1 cellular context compared by ENCODE assay signal in the genomic region with DNA sequence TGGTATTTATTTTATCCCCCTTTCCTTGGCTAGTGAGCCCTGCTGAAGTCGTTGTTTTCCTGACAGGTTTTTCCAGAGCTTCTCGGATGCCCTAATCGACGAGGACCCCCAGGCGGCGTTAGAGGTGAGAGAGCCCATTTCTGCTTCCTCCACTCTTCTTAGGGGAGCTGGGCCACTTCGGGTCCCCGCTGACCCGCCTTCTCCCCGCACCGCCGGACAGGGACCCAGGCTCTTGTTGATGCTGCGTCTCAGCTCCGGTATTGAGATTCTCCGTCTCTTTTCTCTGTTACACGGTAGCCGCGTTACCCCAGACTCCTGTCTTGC.
TF ChIP-seq lines count a peak whose summit lies in the region.

No MANE protein-coding gene starts in this region.

TF ChIP-seq in HEK293, 187 proteins besides CTCF, POLR2A, EP300 and RAD21 (continued from another document):
- TF ChIP-seq REST (tag by site-specific recombination; IDR thresholded peaks at IDR 0.05), result no peak
- TF ChIP-seq ZNF501 (tag by site-specific recombination; IDR thresholded peaks at IDR 0.05), result 0 out of 2 replicates have a peak, but pooled peaks have one; percentile 10
- no peak for TF ChIP-seq ZNF37A (tag by site-specific recombination; IDR thresholded peaks at IDR 0.05)
- TF ChIP-seq ZNF660 (tag by site-specific recombination; IDR thresholded peaks at IDR 0.05), result peak; percentile 1; the same call in 1 of the 2 replicates
- TF ChIP-seq OSR2 (tag by site-specific recombination; IDR thresholded peaks at IDR 0.05), result no peak; the same call in 1 of the 2 replicates
- TF ChIP-seq, protein P1, sequence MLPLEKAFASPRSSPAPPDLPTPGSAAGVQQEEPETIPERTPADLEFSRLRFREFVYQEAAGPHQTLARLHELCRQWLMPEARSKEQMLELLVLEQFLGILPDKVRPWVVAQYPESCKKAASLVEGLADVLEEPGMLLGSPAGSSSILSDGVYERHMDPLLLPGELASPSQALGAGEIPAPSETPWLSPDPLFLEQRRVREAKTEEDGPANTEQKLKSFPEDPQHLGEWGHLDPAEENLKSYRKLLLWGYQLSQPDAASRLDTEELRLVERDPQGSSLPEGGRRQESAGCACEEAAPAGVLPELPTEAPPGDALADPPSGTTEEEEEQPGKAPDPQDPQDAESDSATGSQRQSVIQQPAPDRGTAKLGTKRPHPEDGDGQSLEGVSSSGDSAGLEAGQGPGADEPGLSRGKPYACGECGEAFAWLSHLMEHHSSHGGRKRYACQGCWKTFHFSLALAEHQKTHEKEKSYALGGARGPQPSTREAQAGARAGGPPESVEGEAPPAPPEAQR (tag by site-specific recombination; IDR thresholded peaks at IDR 0.05), result no peak
- no peak for TF ChIP-seq ZBTB21 (tag by site-specific recombination; IDR thresholded peaks at IDR 0.05)
- no peak for TF ChIP-seq ZNF10 (tag by site-specific recombination; IDR thresholded peaks at IDR 0.05)
- no peak for TF ChIP-seq MYNN (tag by site-specific recombination; IDR thresholded peaks at IDR 0.05; ENCODE audit: borderline replicate concordance)
- TF ChIP-seq, protein P2, sequence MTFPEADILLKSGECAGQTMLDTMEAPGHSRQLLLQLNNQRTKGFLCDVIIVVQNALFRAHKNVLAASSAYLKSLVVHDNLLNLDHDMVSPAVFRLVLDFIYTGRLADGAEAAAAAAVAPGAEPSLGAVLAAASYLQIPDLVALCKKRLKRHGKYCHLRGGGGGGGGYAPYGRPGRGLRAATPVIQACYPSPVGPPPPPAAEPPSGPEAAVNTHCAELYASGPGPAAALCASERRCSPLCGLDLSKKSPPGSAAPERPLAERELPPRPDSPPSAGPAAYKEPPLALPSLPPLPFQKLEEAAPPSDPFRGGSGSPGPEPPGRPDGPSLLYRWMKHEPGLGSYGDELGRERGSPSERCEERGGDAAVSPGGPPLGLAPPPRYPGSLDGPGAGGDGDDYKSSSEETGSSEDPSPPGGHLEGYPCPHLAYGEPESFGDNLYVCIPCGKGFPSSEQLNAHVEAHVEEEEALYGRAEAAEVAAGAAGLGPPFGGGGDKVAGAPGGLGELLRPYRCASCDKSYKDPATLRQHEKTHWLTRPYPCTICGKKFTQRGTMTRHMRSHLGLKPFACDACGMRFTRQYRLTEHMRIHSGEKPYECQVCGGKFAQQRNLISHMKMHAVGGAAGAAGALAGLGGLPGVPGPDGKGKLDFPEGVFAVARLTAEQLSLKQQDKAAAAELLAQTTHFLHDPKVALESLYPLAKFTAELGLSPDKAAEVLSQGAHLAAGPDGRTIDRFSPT (tag by site-specific recombination; IDR thresholded peaks at IDR 0.05), result 0 out of 2 replicates have a peak, but pooled peaks have one; percentile 7
- TF ChIP-seq MZF1 (tag by site-specific recombination; IDR thresholded peaks at IDR 0.05; ENCODE audit: borderline replicate concordance), result no peak
- TF ChIP-seq ZSCAN23 (tag by site-specific recombination; IDR thresholded peaks at IDR 0.05), result 0 out of 2 replicates have a peak, but pooled peaks have one; percentile 79
- TF ChIP-seq GLIS1 (tag by site-specific recombination; IDR thresholded peaks at IDR 0.05), result 0 out of 2 replicates have a peak, but pooled peaks have one; percentile 2
- TF ChIP-seq ZFP37 (tag by site-specific recombination; IDR thresholded peaks at IDR 0.05), result 0 out of 2 replicates have a peak, but pooled peaks have one; percentile 2
- no peak for TF ChIP-seq ZNF664 (tag by site-specific recombination; IDR thresholded peaks at IDR 0.05)
- no peak for TF ChIP-seq KLF1 (tag by site-specific recombination; IDR thresholded peaks at IDR 0.05)
- TF ChIP-seq, protein P3, sequence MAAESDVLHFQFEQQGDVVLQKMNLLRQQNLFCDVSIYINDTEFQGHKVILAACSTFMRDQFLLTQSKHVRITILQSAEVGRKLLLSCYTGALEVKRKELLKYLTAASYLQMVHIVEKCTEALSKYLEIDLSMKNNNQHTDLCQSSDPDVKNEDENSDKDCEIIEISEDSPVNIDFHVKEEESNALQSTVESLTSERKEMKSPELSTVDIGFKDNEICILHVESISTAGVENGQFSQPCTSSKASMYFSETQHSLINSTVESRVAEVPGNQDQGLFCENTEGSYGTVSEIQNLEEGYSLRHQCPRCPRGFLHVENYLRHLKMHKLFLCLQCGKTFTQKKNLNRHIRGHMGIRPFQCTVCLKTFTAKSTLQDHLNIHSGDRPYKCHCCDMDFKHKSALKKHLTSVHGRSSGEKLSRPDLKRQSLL (tag by site-specific recombination; IDR thresholded peaks at IDR 0.05), result no peak
- no peak for TF ChIP-seq ZNF24 (tag by site-specific recombination; IDR thresholded peaks at IDR 0.05)
- peak; percentile 99 for TF ChIP-seq ZNF561 (tag by site-specific recombination; IDR thresholded peaks at IDR 0.05; ENCODE audit: borderline replicate concordance)
- TF ChIP-seq ZNF677 (tag by site-specific recombination; IDR thresholded peaks at IDR 0.05), result no peak
- TF ChIP-seq, protein P4, sequence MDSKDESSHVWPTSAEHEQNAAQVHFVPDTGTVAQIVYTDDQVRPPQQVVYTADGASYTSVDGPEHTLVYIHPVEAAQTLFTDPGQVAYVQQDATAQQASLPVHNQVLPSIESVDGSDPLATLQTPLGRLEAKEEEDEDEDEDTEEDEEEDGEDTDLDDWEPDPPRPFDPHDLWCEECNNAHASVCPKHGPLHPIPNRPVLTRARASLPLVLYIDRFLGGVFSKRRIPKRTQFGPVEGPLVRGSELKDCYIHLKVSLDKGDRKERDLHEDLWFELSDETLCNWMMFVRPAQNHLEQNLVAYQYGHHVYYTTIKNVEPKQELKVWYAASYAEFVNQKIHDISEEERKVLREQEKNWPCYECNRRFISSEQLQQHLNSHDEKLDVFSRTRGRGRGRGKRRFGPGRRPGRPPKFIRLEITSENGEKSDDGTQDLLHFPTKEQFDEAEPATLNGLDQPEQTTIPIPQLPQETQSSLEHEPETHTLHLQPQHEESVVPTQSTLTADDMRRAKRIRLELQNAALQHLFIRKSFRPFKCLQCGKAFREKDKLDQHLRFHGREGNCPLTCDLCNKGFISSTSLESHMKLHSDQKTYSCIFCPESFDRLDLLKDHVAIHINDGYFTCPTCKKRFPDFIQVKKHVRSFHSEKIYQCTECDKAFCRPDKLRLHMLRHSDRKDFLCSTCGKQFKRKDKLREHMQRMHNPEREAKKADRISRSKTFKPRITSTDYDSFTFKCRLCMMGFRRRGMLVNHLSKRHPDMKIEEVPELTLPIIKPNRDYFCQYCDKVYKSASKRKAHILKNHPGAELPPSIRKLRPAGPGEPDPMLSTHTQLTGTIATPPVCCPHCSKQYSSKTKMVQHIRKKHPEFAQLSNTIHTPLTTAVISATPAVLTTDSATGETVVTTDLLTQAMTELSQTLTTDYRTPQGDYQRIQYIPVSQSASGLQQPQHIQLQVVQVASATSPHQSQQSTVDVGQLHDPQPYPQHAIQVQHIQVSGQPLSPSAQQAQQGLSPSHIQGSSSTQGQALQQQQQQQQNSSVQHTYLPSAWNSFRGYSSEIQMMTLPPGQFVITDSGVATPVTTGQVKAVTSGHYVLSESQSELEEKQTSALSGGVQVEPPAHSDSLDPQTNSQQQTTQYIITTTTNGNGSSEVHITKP (tag by site-specific recombination; IDR thresholded peaks at IDR 0.05), result peak; percentile 99
- no peak for TF ChIP-seq ZNF248 (tag by site-specific recombination; IDR thresholded peaks at IDR 0.05)
- peak; percentile 14; the same call in 1 of the 2 replicates for TF ChIP-seq ZNF341 (tag by site-specific recombination; IDR thresholded peaks at IDR 0.05; ENCODE audit: low read depth)
- no peak for TF ChIP-seq ZNF48 (tag by site-specific recombination; IDR thresholded peaks at IDR 0.05)
- TF ChIP-seq KLF10 (tag by site-specific recombination; IDR thresholded peaks at IDR 0.05), result no peak
